ENCODE assay signal across 12 cellular contexts in the genomic region with DNA sequence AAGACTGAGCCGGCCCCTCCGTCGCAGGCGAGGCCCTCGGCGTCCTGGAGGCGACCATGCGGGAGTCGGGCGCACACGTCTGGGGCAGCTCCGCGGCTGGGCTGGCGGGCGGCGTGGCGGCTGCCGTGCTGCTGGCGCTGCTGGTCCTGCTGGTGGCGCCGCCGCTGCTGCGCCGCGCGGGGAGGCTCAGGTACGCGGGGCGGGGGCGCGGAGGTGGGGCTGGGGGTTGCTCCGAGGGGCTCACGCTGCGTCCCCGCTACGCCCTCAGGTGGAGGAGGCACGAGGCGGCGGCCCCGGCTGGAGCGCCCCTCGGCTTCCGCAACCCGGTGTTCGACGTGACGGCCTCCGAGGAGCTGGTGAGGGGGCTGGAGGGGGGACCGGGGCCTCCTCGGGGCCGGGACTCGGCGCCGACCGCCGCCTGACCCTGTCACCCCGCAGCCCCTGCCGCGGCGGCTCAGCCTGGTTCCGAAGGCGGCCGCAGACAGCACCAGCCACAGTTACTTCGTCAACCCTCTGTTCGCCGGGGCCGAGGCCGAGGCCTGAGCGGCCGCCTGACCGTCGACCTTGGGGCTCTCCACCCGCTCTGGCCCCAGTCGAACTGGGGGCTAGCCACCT. TPM values are rescaled to one million over a fixed set of nuclear protein-coding genes. Genes with fewer than 3 reads are reported as not detected.
A peak's percentile ranks its signal among the peaks of the same experiment; 100 is the strongest.
DNase-seq lines count a peak whose midpoint lies in the region; ATAC-seq, FAIRE-seq and TF ChIP-seq lines count a peak whose summit lies in the region.
"Had no signal": no experiment of that assay in that cellular context is flagged by ENCODE, and none has a peak within 500 bp of the region (broad histone marks: within the 10 kb centered on the region; RNA-seq: fewer than 3 reads in every experiment).

No MANE protein-coding gene starts in this region.

- H3K4me3 Mint-ChIP-seq in endodermal cell = no peak overlapping the region

- peaks cover 6% of the 10 kb centered on the region for H3K4me1 Mint-ChIP-seq in endodermal cell
- H3K4me1 Mint-ChIP-seq: nephron had no signal

- ATAC-seq in pancreas = peak in 3 of 4 donors; percentile 10 to 41 (median 27)

- intact Hi-C loops in pancreas (cut with DNase I) = no loop called here

- H3K9me3 ChIP-seq in HUES48 (ENCODE audit: control insufficient read depth, insufficient read depth, low read length) = no peaks in the 10 kb centered on the region
- no peaks in the 10 kb centered on the region for H3K9me3 ChIP-seq in endodermal cell (ENCODE audit: control insufficient read depth, low read length)
- H3K9me3 ChIP-seq in pancreas = no peaks in the 10 kb centered on the region

- no peak for FAIRE-seq in pancreas (lab: Jason Lieb, UNC)

- no peak overlapping the region for H3K27ac ChIP-seq in HUES48 (ENCODE audit: low read depth, low read length)
- no peak overlapping the region for H3K27ac ChIP-seq in endodermal cell (ENCODE audit: low read depth, low read length)
- no peak overlapping the region for H3K27ac ChIP-seq in pancreas

- H3K27ac Mint-ChIP-seq in endodermal cell = no peak overlapping the region
- H3K27ac Mint-ChIP-seq: activated B cell treated with CpG ODN at 0.5 μM for 24 hours; activated naive CD8-positive, alpha-beta T cell; nephron had no signal

- TF ChIP-seq CTCF in endodermal cell (conservative IDR thresholded peaks at IDR 0.05) (peak; percentile 42), pancreas (IDR thresholded peaks at IDR 0.05) (no peak)

- H3K9ac ChIP-seq in HUES48 (ENCODE audit: low read depth, low read length) = no peak overlapping the region
- no peak overlapping the region for H3K9ac ChIP-seq in endodermal cell (ENCODE audit: extremely low read depth, low read length, poor library complexity, severe bottlenecking)

- H3K4me3 ChIP-seq in HUES48 (ENCODE audit: low read depth, low read length) = peak overlapping the region; percentile 76; the same call in 1 of the 2 replicates
- no peak overlapping the region for H3K4me3 ChIP-seq in endodermal cell (ENCODE audit: low read length)
- peak overlapping the region in 2 of 4 donors; percentile 22 to 35 for H3K4me3 ChIP-seq in pancreas

- H3K27me3 ChIP-seq in HUES48 (ENCODE audit: control insufficient read depth, insufficient read depth, low read length) (peaks cover 64% of the 10 kb centered on the region), endodermal cell (ENCODE audit: control insufficient read depth, insufficient read depth, low read length, poor library complexity, severe bottlenecking) (peaks cover 54% of the 10 kb centered on the region), pancreas (peaks cover 0 to 4% (median 0%) of the 10 kb centered on the region in 4 donors)

- WGBS in endodermal cell (ENCODE audit: insufficient coverage in 1 of 2, insufficient read length in 1 of 2), 2 experiments = 8 to 9% methylated on average over 26 to 73 of the region's 74 CpGs
- WGBS in pancreas, 2 donors = 0 to 3% methylated on average over 9 to 74 of the region's 74 CpGs

- H3K4me1 ChIP-seq in HUES48 (ENCODE audit: control insufficient read depth, insufficient read depth, low read length) = peaks cover 18% of the 10 kb centered on the region
- H3K4me1 ChIP-seq in endodermal cell (ENCODE audit: control insufficient read depth, insufficient read depth, low read length) = peaks cover 3% of the 10 kb centered on the region
- peaks cover 0 to 14% (median 13%) of the 10 kb centered on the region in 3 donors for H3K4me1 ChIP-seq in pancreas

- peaks cover 25% of the 10 kb centered on the region for H3K36me3 Mint-ChIP-seq in endodermal cell (ENCODE audit: low read depth)
- H3K36me3 Mint-ChIP-seq: activated naive CD8-positive, alpha-beta T cell had no signal

- H3K36me3 ChIP-seq in HUES48 (ENCODE audit: control insufficient read depth, insufficient read depth, low read length) = peaks cover 11% of the 10 kb centered on the region
- peaks cover 6% of the 10 kb centered on the region for H3K36me3 ChIP-seq in endodermal cell (ENCODE audit: control insufficient read depth, insufficient read depth, low read length)
- no peaks in the 10 kb centered on the region for H3K36me3 ChIP-seq in pancreas

- peaks cover 40% of the 10 kb centered on the region for H3K27me3 Mint-ChIP-seq in endodermal cell (ENCODE audit: insufficient read depth)

- DNase-seq in COLO668 (lab: John Stamatoyannopoulos, UW; ENCODE audit: unreplicated experiment) (peak; percentile 51), endodermal cell (peak; percentile 87), pancreas (peak in 1 of 6 donors; percentile 71), GF-D8 (lab: John Stamatoyannopoulos, UW) (no peak), SW480 (ENCODE audit: low spot score) (no peak), H4 (ENCODE audit: low spot score) (no peak)
- DNase-seq in central memory CD4-positive, alpha-beta T cell = no peak
- DNase-seq: activated B cell treated with CpG ODN at 0.5 μM for 24 hours, NCI-H226 had no signal

- H3K9me3 Mint-ChIP-seq in endodermal cell = no peaks in the 10 kb centered on the region
- H3K9me3 Mint-ChIP-seq: activated B cell treated with CpG ODN at 0.5 μM for 24 hours, nephron had no signal

RNA-seq across cellular contexts. Expression of gene AMN, which starts 7.8 kb away (rescaled TPM):
- total RNA-seq in endodermal cell (1 to 10 TPM; 1.9 to 3.2 TPM), pancreas (1 to 10 TPM; 1.0 to 1.5 (median 1.5) TPM)
- polyA plus RNA-seq in endodermal cell (2013, experiment 1 of 2) = 1.6 TPM
- polyA plus RNA-seq in endodermal cell (2013, experiment 2 of 2) = 0.62 TPM
- polyA plus RNA-seq in pancreas = 1 to 10 TPM; 3.5 to 4.3 TPM
- total RNA-seq in H4 (2014; rRNA removed; shearing (Covaris generic)) = not detected in 2 replicates

Comparison
In these comparisons a context has a peak if more than half of its experiments do, and no peak if none do; other contexts are left out.
1. DNase-seq: peak in COLO668 (single experiment) and endodermal cell (single experiment); none in GF-D8 (single experiment), SW480 (single experiment), H4 (single experiment) and central memory CD4-positive, alpha-beta T cell (single experiment).